32 cellular contexts compared by ENCODE assay signal in the genomic region with DNA sequence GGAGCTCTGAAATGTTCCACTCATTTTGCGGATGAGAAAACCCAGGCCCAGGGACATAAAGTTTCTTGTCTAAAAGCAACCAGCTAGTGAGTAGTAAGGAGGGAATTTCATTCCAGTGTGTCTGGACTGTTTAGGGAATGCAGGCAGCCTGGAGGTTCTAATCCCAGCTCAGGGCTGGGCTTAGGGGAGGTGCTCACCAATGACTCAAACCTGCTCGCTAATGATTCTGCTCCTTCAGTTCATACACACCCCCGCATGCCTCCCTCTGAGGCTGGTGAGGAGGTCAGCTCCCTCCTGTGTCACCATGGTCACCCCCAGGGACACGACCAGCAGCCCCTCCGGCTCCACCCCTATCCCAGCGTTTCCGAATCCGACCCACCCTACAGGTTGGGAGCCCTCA. TPM values are rescaled to one million over a fixed set of nuclear protein-coding genes. Genes with fewer than 3 reads are reported as not detected.
DNase-seq lines count a peak whose midpoint lies in the region; ATAC-seq, FAIRE-seq and TF ChIP-seq lines count a peak whose summit lies in the region.
"Had no signal": no experiment of that assay in that cellular context is flagged by ENCODE, and none has a peak within 500 bp of the region (broad histone marks: within the 10 kb centered on the region; RNA-seq: fewer than 3 reads in every experiment).

No MANE protein-coding gene starts in this region.

- peaks cover 1 to 11% (median 2%) of the 10 kb centered on the region in 3 donors for H3K27me3 Mint-ChIP-seq in CD14-positive monocyte (ENCODE audit: low read depth in 3 of 3)
- H3K27me3 Mint-ChIP-seq: brain had no signal

- FAIRE-seq in H54 (lab: Jason Lieb, UNC): peak; percentile 89
- peak; percentile 87 for FAIRE-seq in RCC 7860 (lab: Jason Lieb, UNC)
- no peak for FAIRE-seq in urothelium cell line (lab: Jason Lieb, UNC)
- FAIRE-seq: GM18507, GM19239 had no signal

- DNase-seq in H54 (ENCODE audit: insufficient read length, low spot score): peak; percentile 83
- DNase-seq in RCC 7860 (ENCODE audit: low spot score): peak; percentile 96
- peak; percentile 14 for DNase-seq in epithelial cell of prostate (ENCODE audit: low read depth, low spot score)
- DNase-seq in urothelium cell line (ENCODE audit: low spot score): peak; percentile 58
- DNase-seq in CD14-positive monocyte (ENCODE audit: low spot score): no peak
- no peak for DNase-seq in NCI-H446 (lab: John Stamatoyannopoulos, UW)
- DNase-seq: activated CD4-positive, alpha-beta T cell treated with anti-CD3 and anti-CD28 coated beads for 4 hours; activated CD8-positive, alpha-beta T cell treated with anti-CD3 and anti-CD28 coated beads, Interleukin-2, amount 10 ng/mL, durations not matched to agents 7 days and 5 days; activated naive CD4-positive, alpha-beta T cell treated with anti-CD3 and anti-CD28 coated beads, Interleukin-2, amount 10 ng/mL, durations not matched to agents 7 days and 5 days; CD4-positive, CD25-positive, alpha-beta regulatory T cell; DND-41; IMR-90; left colon; mucosa of descending colon; natural killer cell; NCI-H1092 treated with DMSO at 0.1 percent for 48 hours; NCI-H1930; NCI-H526 treated with DMSO at 0.1 percent for 48 hours; nucleus accumbens; PC-9; SIG-M5; stimulated activated CD4-positive, alpha-beta T cell treated with anti-CD3 and anti-CD28 coated beads, Interleukin-4, amount 100 ng/mL, for 24 hours; tibial artery; WERI-Rb-1 had no signal

- H3K4me1 Mint-ChIP-seq in CD14-positive monocyte: peaks cover 28% of the 10 kb centered on the region
- H3K4me1 Mint-ChIP-seq: activated naive CD4-positive, alpha-beta T cell treated with anti-CD3 and anti-CD28 coated beads, Interleukin-2, amount 10 ng/mL, durations not matched to agents 7 days and 5 days; brain; CD4-positive, CD25-positive, alpha-beta regulatory T cell; natural killer cell had no signal

- intact Hi-C loops in CD14-positive monocyte (cut with micrococcal nuclease): no loop called here

- peak overlapping the region; percentile 33 for H3K27ac ChIP-seq in epithelial cell of prostate
- H3K27ac ChIP-seq: gastroesophageal sphincter, hepatocyte, PC-9, prostate gland, tibial artery, WERI-Rb-1 had no signal

- no peaks in the 10 kb centered on the region for H3K9me3 Mint-ChIP-seq in CD14-positive monocyte
- H3K9me3 Mint-ChIP-seq: activated naive CD4-positive, alpha-beta T cell treated with anti-CD3 and anti-CD28 coated beads, Interleukin-2, amount 10 ng/mL, durations not matched to agents 7 days and 5 days; CD4-positive, CD25-positive, alpha-beta regulatory T cell; natural killer cell had no signal

- TF ChIP-seq POLR2A in H54 (IDR thresholded peaks at IDR 0.05; ENCODE audit: low read depth, low read length): no peak

- no peak for ATAC-seq in GM21367 (IDR thresholded peaks at IDR 0.05; ENCODE audit: unreplicated experiment)
- ATAC-seq: activated CD8-positive, alpha-beta T cell treated with anti-CD3 and anti-CD28 coated beads, Interleukin-2, amount 10 ng/mL, durations not matched to agents 7 days and 5 days; gastroesophageal sphincter; left colon; mucosa of descending colon; natural killer cell had no signal

- peak overlapping the region in 1 of 7 donors; percentile 46 for H3K27ac Mint-ChIP-seq in CD14-positive monocyte
- H3K27ac Mint-ChIP-seq: activated CD8-positive, alpha-beta T cell treated with anti-CD3 and anti-CD28 coated beads, Interleukin-2, amount 10 ng/mL, durations not matched to agents 7 days and 5 days; activated naive CD4-positive, alpha-beta T cell treated with anti-CD3 and anti-CD28 coated beads, Interleukin-2, amount 10 ng/mL, durations not matched to agents 7 days and 5 days; brain; CD4-positive, CD25-positive, alpha-beta regulatory T cell; natural killer cell had no signal

- no peak overlapping the region for H3K4me3 Mint-ChIP-seq in CD14-positive monocyte
- H3K4me3 Mint-ChIP-seq: activated CD8-positive, alpha-beta T cell treated with anti-CD3 and anti-CD28 coated beads, Interleukin-2, amount 10 ng/mL, durations not matched to agents 7 days and 5 days; activated naive CD4-positive, alpha-beta T cell treated with anti-CD3 and anti-CD28 coated beads, Interleukin-2, amount 10 ng/mL, durations not matched to agents 7 days and 5 days; brain; CD4-positive, CD25-positive, alpha-beta regulatory T cell; natural killer cell had no signal

- TF ChIP-seq CTCF in CD14-positive monocyte (IDR thresholded peaks at IDR 0.05): no peak

- H3K36me3 Mint-ChIP-seq in CD14-positive monocyte: no peaks in the 10 kb centered on the region
- H3K36me3 Mint-ChIP-seq: activated naive CD4-positive, alpha-beta T cell treated with anti-CD3 and anti-CD28 coated beads, Interleukin-2, amount 10 ng/mL, durations not matched to agents 7 days and 5 days; brain; CD4-positive, CD25-positive, alpha-beta regulatory T cell; natural killer cell had no signal

RNA-seq across cellular contexts. Expression of gene CYP4F2, which starts 34.6 kb away (rescaled TPM):
- not detected for polyA plus RNA-seq in CD14-positive monocyte
- polyA plus RNA-seq: CD4-positive, CD25-positive, alpha-beta regulatory T cell; fibroblast of lung; hepatocyte; IMR-90 had no signal

RNA-seq across cellular contexts. Expression of gene OR10H1, which starts 47.8 kb away (rescaled TPM):
- not detected for polyA plus RNA-seq in CD14-positive monocyte
- polyA plus RNA-seq: CD4-positive, CD25-positive, alpha-beta regulatory T cell; fibroblast of lung; hepatocyte; IMR-90 had no signal

Comparison
In these comparisons a context has a peak if more than half of its experiments do, and no peak if none do; other contexts are left out.
1. DNase-seq: peak in H54 (single experiment), RCC 7860 (single experiment), epithelial cell of prostate (single experiment) and urothelium cell line (single experiment); none in CD14-positive monocyte (single experiment) and NCI-H446 (0 of 2).